27 cellular contexts compared by ENCODE assay signal in the genomic region with DNA sequence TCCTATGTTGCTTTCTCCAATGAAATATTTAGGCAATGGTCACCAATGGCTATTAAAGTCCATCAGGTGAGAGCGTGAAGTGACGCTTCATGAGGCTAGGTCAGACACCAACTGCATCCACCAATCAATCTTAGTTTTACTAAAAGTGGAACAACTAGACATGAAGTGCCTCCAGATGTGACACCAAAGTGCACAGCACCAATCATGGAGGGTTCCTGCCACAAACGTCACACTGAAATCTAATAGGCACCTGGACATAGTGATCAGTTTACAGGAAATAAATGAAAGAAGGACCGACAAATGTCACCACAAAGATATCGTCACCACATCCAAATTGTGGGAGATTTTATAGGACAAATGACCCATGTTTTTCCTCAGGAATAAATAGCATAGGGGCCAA.
DNase-seq lines count a peak whose midpoint lies in the region; ATAC-seq and TF ChIP-seq lines count a peak whose summit lies in the region.
"Had no signal": no experiment of that assay in that cellular context is flagged by ENCODE, and none has a peak within 500 bp of the region (broad histone marks: within the 10 kb centered on the region; RNA-seq: fewer than 3 reads in every experiment).

No MANE protein-coding gene starts in this region.

- H3K9me3 Mint-ChIP-seq in T-helper 1 cell treated with Interleukin-12 subunit alpha and Interleukin-12 subunit beta and Interleukin-4 antibody, amounts not matched to agents 30 μg/mL and 1 μg/mL, for 36 hours, result peaks cover 4% of the 10 kb centered on the region
- H3K9me3 Mint-ChIP-seq in Caco-2 (ENCODE audit: unreplicated experiment) (no peaks in the 10 kb centered on the region), natural killer cell (no peaks in the 10 kb centered on the region)
- H3K9me3 Mint-ChIP-seq in effector memory CD8-positive, alpha-beta T cell, result peaks cover 0 to 2% of the 10 kb centered on the region in 2 donors

- no peaks in the 10 kb centered on the region for H3K27me3 Mint-ChIP-seq in T-helper 1 cell treated with Interleukin-12 subunit alpha and Interleukin-12 subunit beta and Interleukin-4 antibody, amounts not matched to agents 30 μg/mL and 1 μg/mL, for 36 hours (ENCODE audit: low read depth)
- H3K27me3 Mint-ChIP-seq in Caco-2 (ENCODE audit: insufficient read depth, unreplicated experiment), result no peaks in the 10 kb centered on the region
- H3K27me3 Mint-ChIP-seq in natural killer cell (ENCODE audit: low read depth in 2 of 2), result no peaks in the 10 kb centered on the region
- H3K27me3 Mint-ChIP-seq in effector memory CD8-positive, alpha-beta T cell, result no peaks in the 10 kb centered on the region

- H3K36me3 Mint-ChIP-seq in T-helper 1 cell treated with Interleukin-12 subunit alpha and Interleukin-12 subunit beta and Interleukin-4 antibody, amounts not matched to agents 30 μg/mL and 1 μg/mL, for 36 hours (ENCODE audit: low read depth), result peaks cover 5% of the 10 kb centered on the region
- H3K36me3 Mint-ChIP-seq in Caco-2 (ENCODE audit: insufficient read depth, unreplicated experiment) (peaks cover 28% of the 10 kb centered on the region), natural killer cell (no peaks in the 10 kb centered on the region)
- H3K36me3 Mint-ChIP-seq in effector memory CD8-positive, alpha-beta T cell (ENCODE audit: insufficient read depth), result peaks cover 10% of the 10 kb centered on the region

- H3K4me1 Mint-ChIP-seq in T-helper 1 cell treated with Interleukin-12 subunit alpha and Interleukin-12 subunit beta and Interleukin-4 antibody, amounts not matched to agents 30 μg/mL and 1 μg/mL, for 36 hours (ENCODE audit: low read depth), result peaks cover 6% of the 10 kb centered on the region
- no peaks in the 10 kb centered on the region for H3K4me1 Mint-ChIP-seq in Caco-2 (ENCODE audit: low read depth, unreplicated experiment)
- peaks cover 19 to 22% of the 10 kb centered on the region in 2 donors for H3K4me1 Mint-ChIP-seq in natural killer cell
- H3K4me1 Mint-ChIP-seq in effector memory CD8-positive, alpha-beta T cell (ENCODE audit: low read depth in 2 of 2), result peaks cover 12 to 16% of the 10 kb centered on the region in 2 donors
- H3K4me1 Mint-ChIP-seq: H9 had no signal

- CTCF ChIA-PET in Caco-2 (lab: Charles Lee), result no interaction called here

- H3K27me3 ChIP-seq in Caco-2 (replicated peaks; ENCODE audit: control insufficient read depth, insufficient read depth, low read length), result no peaks in the 10 kb centered on the region

- DNase-seq in T-helper 1 cell, result no peak
- DNase-seq in Caco-2, result no peak
- DNase-seq in coronary artery (ENCODE audit: low spot score), result peak; percentile 4
- no peak for DNase-seq in natural killer cell
- no peak for DNase-seq in superior temporal gyrus (ENCODE audit: extremely low spot score)
- no peak for DNase-seq in NCI-H1436 treated with DMSO at 0.1 percent for 48 hours (lab: John Stamatoyannopoulos, UW)
- DNase-seq in effector memory CD8-positive, alpha-beta T cell, result no peak
- DNase-seq: ACHN; COR-L47; DMS 273 treated with DMSO at 0.1 percent for 48 hours; DMS79 treated with DMSO at 0.1 percent for 48 hours; H9; HFFc6; MM.1S; NCI-H1092; NCI-H146; NCI-H2029; NCI-H226; NCI-H510A treated with DMSO at 0.1 percent for 48 hours; NCI-H748 treated with DMSO at 0.1 percent for 48 hours; NK-92 treated with Interleukin-12 subunit alpha and Interleukin-12 subunit beta, amount 100 ng/mL, for 24 hours; SIG-M5; SK-N-SH had no signal

- POLR2A ChIA-PET in Caco-2 (lab: Charles Lee), result no interaction called here

- H3K27ac ChIP-seq in coronary artery, result no peak overlapping the region
- H3K27ac ChIP-seq: 22Rv1, C4-2B had no signal

- BruUV-seq in Caco-2 (replicated peaks; lab: Mats Ljungman, UMichigan), result no TSS peak

- no peak for ATAC-seq in natural killer cell
- ATAC-seq in effector memory CD8-positive, alpha-beta T cell (replicated peaks), result no peak
- ATAC-seq: Panc1 had no signal

- intact Hi-C loops in Caco-2 (cut with micrococcal nuclease; ENCODE audit: unreplicated experiment), result no loop called here
- intact Hi-C loops in natural killer cell (cut with micrococcal nuclease), result no loop called here

- H3K36me3 ChIP-seq in Caco-2 (ENCODE audit: control insufficient read depth, insufficient read depth, low read length), result no peaks in the 10 kb centered on the region

- peak overlapping the region; percentile 12 for H3K4me3 Mint-ChIP-seq in T-helper 1 cell treated with Interleukin-12 subunit alpha and Interleukin-12 subunit beta and Interleukin-4 antibody, amounts not matched to agents 30 μg/mL and 1 μg/mL, for 36 hours
- H3K4me3 Mint-ChIP-seq in Caco-2 (ENCODE audit: unreplicated experiment) (no peak overlapping the region), natural killer cell (peak overlapping the region; percentile 22)
- peak overlapping the region in 1 of 2 donors; percentile 45 for H3K4me3 Mint-ChIP-seq in effector memory CD8-positive, alpha-beta T cell
- H3K4me3 Mint-ChIP-seq: H9, HFFc6 had no signal

- 0 out of 2 replicates have a peak, but pooled peaks cover 6% of the 10 kb centered on the region for H3K4me1 ChIP-seq in Caco-2

- no peak overlapping the region for H3K27ac Mint-ChIP-seq in T-helper 1 cell treated with Interleukin-12 subunit alpha and Interleukin-12 subunit beta and Interleukin-4 antibody, amounts not matched to agents 30 μg/mL and 1 μg/mL, for 36 hours
- peak overlapping the region; percentile 16 for H3K27ac Mint-ChIP-seq in Caco-2 (ENCODE audit: unreplicated experiment)
- peak overlapping the region in 1 of 2 donors; percentile 58 for H3K27ac Mint-ChIP-seq in natural killer cell
- H3K27ac Mint-ChIP-seq in effector memory CD8-positive, alpha-beta T cell, result no peak overlapping the region
- H3K27ac Mint-ChIP-seq: H9, HFFc6 had no signal

- H3K9me3 ChIP-seq in Caco-2, result peaks cover 7% of the 10 kb centered on the region
- H3K9me3 ChIP-seq: SK-N-SH had no signal

- no peak for TF ChIP-seq CTCF in Caco-2 (IDR thresholded peaks at IDR 0.05; ENCODE audit: insufficient read depth in 1 of 2, low read depth in 1 of 2, low read length in 1 of 2, severe bottlenecking in 1 of 2, unreplicated experiment in 1 of 2)
- TF ChIP-seq CTCF in coronary artery (IDR thresholded peaks at IDR 0.05), result no peak
- no peak for TF ChIP-seq CTCF in natural killer cell (IDR thresholded peaks at IDR 0.05)

- H3K4me3 ChIP-seq in Caco-2 (ENCODE audit: low read depth, low read length) (no peak overlapping the region), coronary artery (no peak overlapping the region)
